30 cellular contexts compared by ENCODE assay signal in the genomic region with DNA sequence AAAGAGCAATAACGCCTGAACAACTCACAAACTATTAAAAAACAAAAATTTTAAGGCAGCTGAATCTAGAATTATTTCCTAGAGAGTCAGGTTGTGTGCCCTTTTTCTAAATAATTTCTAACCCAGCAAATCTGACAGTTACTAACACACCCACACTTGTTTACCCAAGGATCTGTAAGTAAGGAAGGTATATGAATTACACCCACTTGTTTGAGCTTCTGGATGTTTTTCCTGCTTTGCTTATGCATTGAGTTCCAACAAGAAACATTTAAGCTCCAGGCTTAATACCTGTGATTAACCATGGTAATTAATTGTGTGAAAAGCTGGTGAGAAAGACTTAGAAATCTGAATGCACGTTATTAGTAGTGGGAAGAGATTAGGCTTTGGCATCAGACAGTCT. TPM values are rescaled to one million over a fixed set of nuclear protein-coding genes. Genes with fewer than 3 reads are reported as not detected.
A peak's percentile ranks its signal among the peaks of the same experiment; 100 is the strongest.
DNase-seq lines count a peak whose midpoint lies in the region; ATAC-seq and TF ChIP-seq lines count a peak whose summit lies in the region.
"Had no signal": no experiment of that assay in that cellular context is flagged by ENCODE, and none has a peak within 500 bp of the region (broad histone marks: within the 10 kb centered on the region; RNA-seq: fewer than 3 reads in every experiment).

No MANE protein-coding gene starts in this region.

- H3K36me3 ChIP-seq in Caco-2 (ENCODE audit: control insufficient read depth, insufficient read depth, low read length) (no peaks in the 10 kb centered on the region), HUES6 (ENCODE audit: control insufficient read depth, insufficient read depth, low read length) (no peaks in the 10 kb centered on the region), mucosa of stomach (ENCODE audit: control insufficient read depth, insufficient read depth, low read length) (no peaks in the 10 kb centered on the region), left lung (no peaks in the 10 kb centered on the region)
- H3K36me3 ChIP-seq: ascending aorta, HAP-1, heart left ventricle, ovary, upper lobe of left lung had no signal

- H3K4me3 ChIP-seq in Caco-2 (ENCODE audit: low read depth, low read length) (no peak overlapping the region), HUES6 (ENCODE audit: low read depth, low read length) (peak overlapping the region; percentile 98; the same call in 1 of the 2 replicates), mucosa of stomach (ENCODE audit: low read length) (peak overlapping the region; percentile 18), left lung (no peak overlapping the region)

- H3K27me3 Mint-ChIP-seq in Caco-2 (ENCODE audit: insufficient read depth, unreplicated experiment) = no peaks in the 10 kb centered on the region

- H3K9me3 ChIP-seq in Caco-2 (no peaks in the 10 kb centered on the region), HUES6 (ENCODE audit: control insufficient read depth, insufficient read depth, low read depth, low read length) (no peaks in the 10 kb centered on the region), mucosa of stomach (ENCODE audit: control insufficient read depth, low read length) (no peaks in the 10 kb centered on the region), left lung (no peaks in the 10 kb centered on the region)
- H3K9me3 ChIP-seq: ascending aorta, HAP-1, heart left ventricle, ovary, upper lobe of left lung had no signal

- POLR2A ChIA-PET in Caco-2 (lab: Charles Lee) = no interaction called here

- intact Hi-C loops in Caco-2 (cut with micrococcal nuclease; ENCODE audit: unreplicated experiment) (loop anchor here (5.0 kb wide), 1 partner anchor 106 kb away; a partner anchor contains a TSS), left lung (cut with DNase I) (no loop called here)

- TF ChIP-seq CTCF in Caco-2 (IDR thresholded peaks at IDR 0.05; ENCODE audit: insufficient read depth in 1 of 2, low read depth in 1 of 2, low read length in 1 of 2, severe bottlenecking in 1 of 2, unreplicated experiment in 1 of 2) (no peak), left lung (IDR thresholded peaks at IDR 0.05) (no peak)

- peaks cover 23% of the 10 kb centered on the region for H3K36me3 Mint-ChIP-seq in Caco-2 (ENCODE audit: insufficient read depth, unreplicated experiment)
- H3K36me3 Mint-ChIP-seq: activated naive CD8-positive, alpha-beta T cell treated with anti-CD3 and anti-CD28 coated beads for 36 hours; CD8-positive, alpha-beta T cell; T-cell had no signal

- ATAC-seq in GM18517 (IDR thresholded peaks at IDR 0.05; ENCODE audit: unreplicated experiment) = no peak
- no peak for ATAC-seq in left lung
- ATAC-seq: CD8-positive, alpha-beta T cell; naive thymus-derived CD4-positive, alpha-beta T cell; T-cell had no signal

- H3K4me1 ChIP-seq in Caco-2 (peaks cover 28% of the 10 kb centered on the region), HUES6 (ENCODE audit: control insufficient read depth, insufficient read depth, low read length) (peaks cover 6% of the 10 kb centered on the region; the same call in 1 of the 2 replicates), mucosa of stomach (ENCODE audit: control insufficient read depth, insufficient read depth, low read length) (peaks cover 21% of the 10 kb centered on the region), left lung (peaks cover 0 to 16% of the 10 kb centered on the region in 2 donors)

- H3K4me1 Mint-ChIP-seq in Caco-2 (ENCODE audit: low read depth, unreplicated experiment) = peaks cover 26% of the 10 kb centered on the region

- no TSS peak for BruUV-seq in Caco-2 (replicated peaks; lab: Mats Ljungman, UMichigan)

- H3K4me3 Mint-ChIP-seq in Caco-2 (ENCODE audit: unreplicated experiment) = peak overlapping the region; percentile 93

- H3K9ac ChIP-seq in HUES6 (ENCODE audit: low read length) (no peak overlapping the region), mucosa of stomach (ENCODE audit: low read length) (no peak overlapping the region)
- H3K9ac ChIP-seq: KMS-11 had no signal

- no peak overlapping the region for H3K27ac ChIP-seq in HUES6 (ENCODE audit: low read depth, low read length)
- H3K27ac ChIP-seq in epithelial cell of prostate = peak overlapping the region; percentile 94
- no peak overlapping the region for H3K27ac ChIP-seq in left lung
- H3K27ac ChIP-seq: ascending aorta, heart left ventricle, KMS-11, ovary, upper lobe of left lung had no signal

- CTCF ChIA-PET in Caco-2 (lab: Charles Lee) = no interaction called here

- no peaks in the 10 kb centered on the region for H3K9me3 Mint-ChIP-seq in Caco-2 (ENCODE audit: unreplicated experiment)
- H3K9me3 Mint-ChIP-seq: activated naive CD8-positive, alpha-beta T cell treated with anti-CD3 and anti-CD28 coated beads for 36 hours; CD8-positive, alpha-beta T cell; T-cell had no signal

- DNase-seq in Caco-2 (no peak), epithelial cell of prostate (ENCODE audit: low read depth, low spot score) (no peak), foreskin melanocyte (no peak), left lung (no peak), iPS-NIHi11 (ENCODE audit: low spot score) (no peak)
- DNase-seq: activated CD4-positive, alpha-beta T cell treated with anti-CD3 and anti-CD28 coated beads, Interleukin-2, amount 50 U/mL, for 48 hours; activated CD4-positive, CD25-positive, alpha-beta regulatory T cell; activated CD8-positive, alpha-beta memory T cell treated with anti-CD3 and anti-CD28 coated beads, Interleukin-2, amount 50 U/mL, for 4 hours; activated naive CD8-positive, alpha-beta T cell treated with anti-CD3 and anti-CD28 coated beads for 36 hours; CD8-positive, alpha-beta T cell; central memory CD4-positive, alpha-beta T cell; heart left ventricle; naive thymus-derived CD4-positive, alpha-beta T cell; NCI-H1417 treated with DMSO at 0.1 percent for 48 hours; NCI-H2081 treated with DMSO at 0.1 percent for 48 hours; NCI-H226; NCI-H748 treated with DMSO at 0.1 percent for 48 hours; ovary; RPMI8226; T-cell; upper lobe of left lung had no signal

- no peaks in the 10 kb centered on the region for H3K27me3 ChIP-seq in Caco-2 (replicated peaks; ENCODE audit: control insufficient read depth, insufficient read depth, low read length)
- H3K27me3 ChIP-seq in HUES6 (ENCODE audit: control insufficient read depth, insufficient read depth, low read length) = peaks cover 17% of the 10 kb centered on the region
- H3K27me3 ChIP-seq in mucosa of stomach (ENCODE audit: control insufficient read depth, insufficient read depth, low read length) = no peaks in the 10 kb centered on the region
- peaks cover 0 to 57% of the 10 kb centered on the region in 2 donors for H3K27me3 ChIP-seq in left lung
- H3K27me3 ChIP-seq: ascending aorta, ovary had no signal

- H3K27ac Mint-ChIP-seq in Caco-2 (ENCODE audit: unreplicated experiment) = no peak overlapping the region
- H3K27ac Mint-ChIP-seq: activated naive CD8-positive, alpha-beta T cell treated with anti-CD3 and anti-CD28 coated beads for 36 hours; CD8-positive, alpha-beta T cell; T-cell had no signal

RNA-seq across cellular contexts. Expression of a gene that starts 1.5 kb away (rescaled TPM):
- total RNA-seq in Caco-2 (2022) (17.0 and 18.1 TPM in 2 replicates), left lung (1 to 10 TPM; 1.6 to 3.1 TPM)

RNA-seq across cellular contexts. Expression of a gene that starts 1.6 kb away (rescaled TPM):
- 1.5 and 1.8 TPM in 2 replicates for total RNA-seq in Caco-2 (2022)
- under 1 TPM in 1 of 2 donors, not detected in 1; 0.73 TPM for total RNA-seq in left lung
- total RNA-seq: ascending aorta; CD8-positive, alpha-beta T cell; dermis microvascular lymphatic vessel endothelial cell; endothelial cell of umbilical vein; HT1080; naive thymus-derived CD4-positive, alpha-beta T cell had no signal

Comparison
In these comparisons a context has a peak if more than half of its experiments do, and no peak if none do; other contexts are left out.
1. H3K4me3 ChIP-seq: peak in HUES6 (single experiment) and mucosa of stomach (single experiment); none in Caco-2 (single experiment) and left lung (0 of 2).